ENCODE assay signal across 9 cellular contexts in the genomic region with DNA sequence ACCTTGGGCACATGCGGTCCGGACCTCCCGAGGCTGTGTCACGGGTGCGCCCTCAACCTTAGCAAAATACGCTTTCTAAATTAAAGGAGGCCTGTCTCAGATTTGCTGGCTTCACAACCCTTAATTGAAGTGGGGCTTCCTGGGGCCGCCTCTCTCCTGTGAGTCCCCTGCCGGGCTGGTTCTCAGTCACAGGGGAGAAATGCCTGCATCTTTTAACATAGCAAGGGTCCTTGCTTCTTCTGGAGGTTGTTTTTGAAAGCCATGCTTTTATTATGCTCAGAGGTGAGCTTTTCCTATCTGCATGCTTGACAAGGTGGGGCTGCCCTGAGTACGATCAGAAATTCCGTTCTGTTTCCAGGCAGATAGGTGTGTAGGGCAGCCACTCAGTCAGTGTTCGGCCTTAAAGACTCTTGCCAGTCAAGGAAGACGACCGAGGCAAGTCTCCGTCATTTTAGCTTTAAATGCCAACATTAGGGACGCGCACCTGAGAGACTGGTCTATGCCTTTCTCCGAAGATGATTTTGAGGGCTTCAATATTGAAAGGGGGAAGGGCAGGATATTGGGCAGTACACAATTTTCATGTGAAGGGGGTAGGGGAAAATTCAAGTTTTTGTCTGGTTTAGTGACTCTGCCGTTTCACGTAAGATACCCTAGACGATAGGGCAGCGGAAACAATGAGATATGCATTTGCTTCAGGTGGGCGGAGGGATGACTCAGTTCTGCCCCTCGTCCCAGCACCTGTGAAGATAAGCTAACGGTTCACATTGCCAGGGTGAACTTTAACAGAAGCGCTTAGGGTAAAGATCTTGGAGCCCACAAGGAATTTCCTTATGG. TPM values are rescaled to one million over a fixed set of nuclear protein-coding genes. Genes with fewer than 3 reads are reported as not detected.
DNase-seq lines count a peak whose midpoint lies in the region; TF ChIP-seq lines count a peak whose summit lies in the region.
"Had no signal": no experiment of that assay in that cellular context is flagged by ENCODE, and none has a peak within 500 bp of the region (broad histone marks: within the 10 kb centered on the region; RNA-seq: fewer than 3 reads in every experiment).

No MANE protein-coding gene starts in this region.

- H3K4me1 Mint-ChIP-seq in T-helper 2 cell treated with Interferon-gamma antibody and Interleukin-4, amounts not matched to agents 5 μg/mL and 100 μg/mL, for 36 hours (ENCODE audit: low read depth): peaks cover 44% of the 10 kb centered on the region
- H3K4me1 Mint-ChIP-seq in activated naive CD4-positive, alpha-beta T cell treated with anti-CD3 and anti-CD28 coated beads, Interleukin-2, amount 10 ng/mL, durations not matched to agents 7 days and 5 days: peaks cover 53% of the 10 kb centered on the region

- peaks cover 24% of the 10 kb centered on the region for H3K4me1 ChIP-seq in ES-I3 (ENCODE audit: insufficient read depth, low read length)

- peaks cover 7% of the 10 kb centered on the region for H3K9me3 Mint-ChIP-seq in T-helper 2 cell treated with Interferon-gamma antibody and Interleukin-4, amounts not matched to agents 5 μg/mL and 100 μg/mL, for 36 hours
- H3K9me3 Mint-ChIP-seq in activated naive CD4-positive, alpha-beta T cell treated with anti-CD3 and anti-CD28 coated beads, Interleukin-2, amount 10 ng/mL, durations not matched to agents 7 days and 5 days: peaks cover 7% of the 10 kb centered on the region

- H3K9me3 ChIP-seq in ES-I3 (ENCODE audit: control insufficient read depth, insufficient read depth, low read length): no peaks in the 10 kb centered on the region

- TF ChIP-seq POLR2A in lower leg skin (IDR thresholded peaks at IDR 0.05): no peak

- no peak for TF ChIP-seq CTCF in lower leg skin (IDR thresholded peaks at IDR 0.05)

- H3K27me3 Mint-ChIP-seq in T-helper 2 cell treated with Interferon-gamma antibody and Interleukin-4, amounts not matched to agents 5 μg/mL and 100 μg/mL, for 36 hours (ENCODE audit: low read depth): no peaks in the 10 kb centered on the region
- peaks cover 11% of the 10 kb centered on the region for H3K27me3 Mint-ChIP-seq in activated naive CD4-positive, alpha-beta T cell treated with anti-CD3 and anti-CD28 coated beads, Interleukin-2, amount 10 ng/mL, durations not matched to agents 7 days and 5 days

- WGBS in lower leg skin, 2 donors: 52 to 73% methylated on average over 25 of the region's 25 CpGs

- CTCF ChIA-PET in activated naive CD4-positive, alpha-beta T cell treated with anti-CD3 and anti-CD28 coated beads, Interleukin-2, amount 10 ng/mL, durations not matched to agents 7 days and 5 days (lab: Charles Lee): interaction anchor here (0.6 to 14.6 kb wide), 11 partner anchors 9 to 482 kb away, joined by 3 to 254 read pairs (median 6); no protein-coding TSS in a partner anchor

- peaks cover 4% of the 10 kb centered on the region for H3K36me3 Mint-ChIP-seq in T-helper 2 cell treated with Interferon-gamma antibody and Interleukin-4, amounts not matched to agents 5 μg/mL and 100 μg/mL, for 36 hours (ENCODE audit: low read depth)
- no peaks in the 10 kb centered on the region for H3K36me3 Mint-ChIP-seq in activated naive CD4-positive, alpha-beta T cell treated with anti-CD3 and anti-CD28 coated beads, Interleukin-2, amount 10 ng/mL, durations not matched to agents 7 days and 5 days

- peak overlapping the region; percentile 98 for H3K27ac Mint-ChIP-seq in T-helper 2 cell treated with Interferon-gamma antibody and Interleukin-4, amounts not matched to agents 5 μg/mL and 100 μg/mL, for 36 hours
- H3K27ac Mint-ChIP-seq in activated naive CD4-positive, alpha-beta T cell treated with anti-CD3 and anti-CD28 coated beads, Interleukin-2, amount 10 ng/mL, durations not matched to agents 7 days and 5 days: peak overlapping the region; percentile 65

- H3K4me3 ChIP-seq in lower leg skin (ENCODE audit: low read depth, poor library complexity, severe bottlenecking): no peak overlapping the region

- no peaks in the 10 kb centered on the region for H3K36me3 ChIP-seq in ES-I3 (ENCODE audit: insufficient read depth, low read length)

- H3K4me3 Mint-ChIP-seq in T-helper 2 cell treated with Interferon-gamma antibody and Interleukin-4, amounts not matched to agents 5 μg/mL and 100 μg/mL, for 36 hours: peak overlapping the region; percentile 83
- no peak overlapping the region for H3K4me3 Mint-ChIP-seq in activated naive CD4-positive, alpha-beta T cell treated with anti-CD3 and anti-CD28 coated beads, Interleukin-2, amount 10 ng/mL, durations not matched to agents 7 days and 5 days

- peak; percentile 92 for DNase-seq in T-helper 2 cell treated with Interferon-gamma antibody and Interleukin-4, amounts not matched to agents 5 μg/mL and 100 μg/mL, for 36 hours (ENCODE audit: low spot score)
- peak; percentile 56 for DNase-seq in activated naive CD4-positive, alpha-beta T cell treated with anti-CD3 and anti-CD28 coated beads, Interleukin-2, amount 10 ng/mL, durations not matched to agents 7 days and 5 days
- DNase-seq in stimulated activated CD4-positive, alpha-beta T cell treated with anti-CD3 and anti-CD28 coated beads, Interleukin-2, amount 100 ng/mL, for 4 hours (ENCODE audit: low read depth): peak; percentile 88
- DNase-seq in KBM-7: no peak
- DNase-seq in lower leg skin (ENCODE audit: low spot score in 2 of 2): no peak
- DNase-seq in GDM1 (lab: John Stamatoyannopoulos, UW): no peak
- DNase-seq in NCI-H774 (lab: John Stamatoyannopoulos, UW): no peak
- DNase-seq: NCI-H1417 had no signal

- intact Hi-C loops in lower leg skin (cut with DNase I; ENCODE audit: low total_unique reads): loop anchor here (5.0 kb wide), 1 partner anchor 98 kb away; no protein-coding TSS in a partner anchor

- in situ Hi-C loops in KBM-7 (cut with MboI; ENCODE audit: low pct_unique_long_range_greater_than_20kb, low sequenced_read_pairs): no loop called here

- peak overlapping the region; percentile 22 for H3K9ac ChIP-seq in ES-I3 (ENCODE audit: low read depth, low read length)

RNA-seq across cellular contexts. Expression of a gene that starts 5.5 kb away (rescaled TPM):
- total RNA-seq in lower leg skin: 10 to 100 TPM in 3 of 4 donors, 1 to 10 TPM in 1; 8.0 to 39.0 (median 19.4) TPM

Comparison
In these comparisons a context has a peak if more than half of its experiments do, and no peak if none do; other contexts are left out.
1. DNase-seq: peak in T-helper 2 cell treated with Interferon-gamma antibody and Interleukin-4, amounts not matched to agents 5 μg/mL and 100 μg/mL, for 36 hours (single experiment), activated naive CD4-positive, alpha-beta T cell treated with anti-CD3 and anti-CD28 coated beads, Interleukin-2, amount 10 ng/mL, durations not matched to agents 7 days and 5 days (single experiment) and stimulated activated CD4-positive, alpha-beta T cell treated with anti-CD3 and anti-CD28 coated beads, Interleukin-2, amount 100 ng/mL, for 4 hours (single experiment); none in KBM-7 (single experiment), lower leg skin (0 of 2), GDM1 (single experiment) and NCI-H774 (single experiment).